33 cellular contexts compared by ENCODE assay signal in the genomic region with DNA sequence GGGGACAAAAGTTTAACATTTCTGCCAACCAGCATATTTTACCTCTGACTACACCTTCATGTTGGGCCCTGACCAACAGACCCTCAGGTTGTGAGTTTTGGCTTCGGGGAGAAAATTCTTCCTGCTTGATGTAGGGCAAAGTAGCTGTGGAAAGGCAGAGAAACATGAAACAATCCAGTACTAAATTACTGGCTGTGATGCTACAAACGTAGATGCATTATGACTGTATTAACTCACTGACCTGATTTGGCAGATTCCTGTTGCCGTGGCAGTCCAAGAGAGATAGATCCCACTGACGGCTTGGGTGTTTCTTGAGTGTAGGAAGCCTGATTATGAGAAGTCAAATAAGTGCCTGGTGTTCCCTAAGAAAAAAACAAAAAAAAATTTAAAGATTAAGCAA.
"Had no signal": no experiment of that assay in that cellular context is flagged by ENCODE, and none has a peak within 500 bp of the region (broad histone marks: within the 10 kb centered on the region; RNA-seq: fewer than 3 reads in every experiment).

No MANE protein-coding gene starts in this region.

- H3K4me1 Mint-ChIP-seq: activated B cell treated with CpG ODN at 0.5 μM for 24 hours had no signal

- H3K27ac Mint-ChIP-seq: activated B cell treated with CpG ODN at 0.5 μM for 24 hours; activated CD4-positive, alpha-beta memory T cell treated with anti-CD3 and anti-CD28 coated beads for 36 hours; activated CD4-positive, alpha-beta T cell treated with anti-CD3 and anti-CD28 coated beads for 36 hours; activated CD4-positive, alpha-beta T cell treated with anti-CD3 and anti-CD28 coated beads, Interleukin-2, amount 10 ng/mL, durations not matched to agents 24 days and 14 days; activated CD8-positive, alpha-beta memory T cell treated with anti-CD3 and anti-CD28 coated beads, Interleukin-2, amount 10 ng/mL, durations not matched to agents 7 days and 5 days; activated CD8-positive, alpha-beta T cell treated with anti-CD3 and anti-CD28 coated beads, Interleukin-2, amount 10 ng/mL, durations not matched to agents 7 days and 5 days; activated naive CD4-positive, alpha-beta T cell treated with anti-CD3 and anti-CD28 coated beads for 36 hours; activated naive CD4-positive, alpha-beta T cell treated with anti-CD3 and anti-CD28 coated beads, Interleukin-2, amount 50 U/mL, for 24 hours; activated naive CD8-positive, alpha-beta T cell treated with anti-CD3 and anti-CD28 coated beads for 36 hours; activated naive CD8-positive, alpha-beta T cell treated with anti-CD3 and anti-CD28 coated beads, Interleukin-2, amount 50 U/mL, for 24 hours; activated T-helper 1 cell treated with anti-CD3 and anti-CD28 coated beads, Interleukin-12 subunit alpha, Interleukin-12 subunit beta, Interleukin-2, Interleukin-4 antibody, amounts not matched to agents 30 ng/mL and 10 ng/mL and 1 ng/mL, durations not matched to agents 14 hours and 24 hours and 36 hours; activated T-helper 2 cell treated with anti-CD3 and anti-CD28 coated beads, Interferon-gamma antibody, Interleukin-2, Interleukin-4, amounts not matched to agents 10 μg/mL and 5 μg/mL and 100 μg/mL, durations not matched to agents 14 hours and 24 hours and 36 hours; T-helper 17 cell; T-helper 2 cell treated with Interferon-gamma antibody and Interleukin-4, amounts not matched to agents 5 μg/mL and 100 μg/mL, for 36 hours had no signal

- DNase-seq: activated B cell treated with CpG ODN at 0.5 μM for 24 hours; activated CD4-positive, alpha-beta memory T cell treated with anti-CD3 and anti-CD28 coated beads for 36 hours; activated CD4-positive, alpha-beta T cell treated with anti-CD3 and anti-CD28 coated beads for 36 hours; activated CD4-positive, alpha-beta T cell treated with anti-CD3 and anti-CD28 coated beads, Interleukin-2, amount 10 ng/mL, durations not matched to agents 24 days and 14 days; activated CD8-positive, alpha-beta memory T cell treated with anti-CD3 and anti-CD28 coated beads, Interleukin-2, amount 10 ng/mL, durations not matched to agents 7 days and 5 days; activated CD8-positive, alpha-beta memory T cell treated with anti-CD3 and anti-CD28 coated beads, Interleukin-2, amount 50 U/mL, for 4 hours; activated CD8-positive, alpha-beta T cell treated with anti-CD3 and anti-CD28 coated beads, Interleukin-2, amount 10 ng/mL, durations not matched to agents 7 days and 5 days; activated effector memory CD4-positive, alpha-beta T cell treated with anti-CD3 and anti-CD28 coated beads, Interleukin-2, amount 50 U/mL, for 16 hours; activated naive CD4-positive, alpha-beta T cell treated with anti-CD3 and anti-CD28 coated beads for 36 hours; activated naive CD8-positive, alpha-beta T cell treated with anti-CD3 and anti-CD28 coated beads for 36 hours; activated naive CD8-positive, alpha-beta T cell treated with anti-CD3 and anti-CD28 coated beads, Interleukin-2, amount 50 U/mL, for 24 hours; activated T-cell treated with anti-CD3 and anti-CD28 coated beads, Interleukin-2, amount 50 U/mL, for 1 hour; activated T-cell treated with anti-CD3 and anti-CD28 coated beads, Interleukin-2, amount 50 U/mL, for 48 hours; adrenal gland; amygdala; aorta; brain microvascular endothelial cell; effector CD8-positive, alpha-beta T cell; foreskin melanocyte; heart right ventricle; T-helper 1 cell; T-helper 17 cell; T1000; WERI-Rb-1 had no signal

- H3K9me3 ChIP-seq: adrenal gland, gastroesophageal sphincter, heart right ventricle had no signal

- H3K4me3 Mint-ChIP-seq: activated B cell treated with CpG ODN at 0.5 μM for 24 hours; activated CD4-positive, alpha-beta memory T cell treated with anti-CD3 and anti-CD28 coated beads for 36 hours; activated CD4-positive, alpha-beta T cell treated with anti-CD3 and anti-CD28 coated beads for 36 hours; activated CD4-positive, alpha-beta T cell treated with anti-CD3 and anti-CD28 coated beads, Interleukin-2, amount 10 ng/mL, durations not matched to agents 24 days and 14 days; activated CD8-positive, alpha-beta memory T cell treated with anti-CD3 and anti-CD28 coated beads, Interleukin-2, amount 10 ng/mL, durations not matched to agents 7 days and 5 days; activated CD8-positive, alpha-beta T cell treated with anti-CD3 and anti-CD28 coated beads, Interleukin-2, amount 10 ng/mL, durations not matched to agents 7 days and 5 days; activated naive CD4-positive, alpha-beta T cell treated with anti-CD3 and anti-CD28 coated beads for 36 hours; activated naive CD4-positive, alpha-beta T cell treated with anti-CD3 and anti-CD28 coated beads, Interleukin-2, amount 50 U/mL, for 24 hours; activated naive CD8-positive, alpha-beta T cell treated with anti-CD3 and anti-CD28 coated beads for 36 hours; activated naive CD8-positive, alpha-beta T cell treated with anti-CD3 and anti-CD28 coated beads, Interleukin-2, amount 50 U/mL, for 24 hours; activated T-helper 1 cell treated with anti-CD3 and anti-CD28 coated beads, Interleukin-12 subunit alpha, Interleukin-12 subunit beta, Interleukin-2, Interleukin-4 antibody, amounts not matched to agents 30 ng/mL and 10 ng/mL and 1 ng/mL, durations not matched to agents 14 hours and 24 hours and 36 hours; central memory CD8-positive, alpha-beta T cell; T-helper 17 cell; T-helper 2 cell treated with Interferon-gamma antibody and Interleukin-4, amounts not matched to agents 5 μg/mL and 100 μg/mL, for 36 hours had no signal

- ATAC-seq: activated CD4-positive, alpha-beta T cell treated with anti-CD3 and anti-CD28 coated beads for 36 hours; activated CD4-positive, CD25-positive, alpha-beta regulatory T cell treated with anti-CD3 and anti-CD28 coated beads, Interleukin-2, amount 50 U/mL, for 24 hours; activated CD8-positive, alpha-beta memory T cell treated with anti-CD3 and anti-CD28 coated beads, Interleukin-2, amount 10 ng/mL, durations not matched to agents 7 days and 5 days; activated CD8-positive, alpha-beta T cell treated with anti-CD3 and anti-CD28 coated beads, Interleukin-2, amount 10 ng/mL, durations not matched to agents 7 days and 5 days; activated naive CD8-positive, alpha-beta T cell treated with anti-CD3 and anti-CD28 coated beads, Interleukin-2, amount 50 U/mL, for 24 hours; esophagus mucosa; gastroesophageal sphincter; heart right ventricle; T-helper 17 cell had no signal

- H3K27me3 Mint-ChIP-seq: activated B cell treated with CpG ODN at 0.5 μM for 24 hours; activated CD4-positive, alpha-beta memory T cell treated with anti-CD3 and anti-CD28 coated beads for 36 hours; activated CD4-positive, alpha-beta T cell treated with anti-CD3 and anti-CD28 coated beads for 36 hours; activated CD4-positive, alpha-beta T cell treated with anti-CD3 and anti-CD28 coated beads, Interleukin-2, amount 10 ng/mL, durations not matched to agents 24 days and 14 days; activated CD8-positive, alpha-beta memory T cell treated with anti-CD3 and anti-CD28 coated beads, Interleukin-2, amount 10 ng/mL, durations not matched to agents 7 days and 5 days; activated naive CD4-positive, alpha-beta T cell treated with anti-CD3 and anti-CD28 coated beads, Interleukin-2, amount 50 U/mL, for 24 hours; activated naive CD8-positive, alpha-beta T cell treated with anti-CD3 and anti-CD28 coated beads for 36 hours; activated naive CD8-positive, alpha-beta T cell treated with anti-CD3 and anti-CD28 coated beads, Interleukin-2, amount 50 U/mL, for 24 hours; central memory CD8-positive, alpha-beta T cell; T-helper 17 cell had no signal

- FAIRE-seq: bronchial epithelial cell had no signal

- H3K4me3 ChIP-seq: adrenal gland, gastroesophageal sphincter, heart right ventricle had no signal

- H3K27ac ChIP-seq: adrenal gland, brain microvascular endothelial cell, gastroesophageal sphincter, heart right ventricle, WERI-Rb-1 had no signal

- H3K9me3 Mint-ChIP-seq: activated B cell treated with CpG ODN at 0.5 μM for 24 hours; activated CD4-positive, alpha-beta memory T cell treated with anti-CD3 and anti-CD28 coated beads for 36 hours; activated naive CD4-positive, alpha-beta T cell treated with anti-CD3 and anti-CD28 coated beads for 36 hours; activated naive CD4-positive, alpha-beta T cell treated with anti-CD3 and anti-CD28 coated beads, Interleukin-2, amount 50 U/mL, for 24 hours; activated naive CD8-positive, alpha-beta T cell treated with anti-CD3 and anti-CD28 coated beads for 36 hours; activated naive CD8-positive, alpha-beta T cell treated with anti-CD3 and anti-CD28 coated beads, Interleukin-2, amount 50 U/mL, for 24 hours; activated T-helper 1 cell treated with anti-CD3 and anti-CD28 coated beads, Interleukin-12 subunit alpha, Interleukin-12 subunit beta, Interleukin-2, Interleukin-4 antibody, amounts not matched to agents 30 ng/mL and 10 ng/mL and 1 ng/mL, durations not matched to agents 14 hours and 24 hours and 36 hours; activated T-helper 2 cell treated with anti-CD3 and anti-CD28 coated beads, Interferon-gamma antibody, Interleukin-2, Interleukin-4, amounts not matched to agents 10 μg/mL and 5 μg/mL and 100 μg/mL, durations not matched to agents 14 hours and 24 hours and 36 hours; central memory CD8-positive, alpha-beta T cell; T-helper 2 cell treated with Interferon-gamma antibody and Interleukin-4, amounts not matched to agents 5 μg/mL and 100 μg/mL, for 36 hours had no signal

- H3K27me3 ChIP-seq: adrenal gland, brain microvascular endothelial cell, gastroesophageal sphincter, heart right ventricle had no signal
